13 cellular contexts compared by ENCODE assay signal in genomic region chr2:65800998-65801397, GRCh38.
DNase-seq lines count a peak whose midpoint lies in the region; ATAC-seq, FAIRE-seq and TF ChIP-seq lines count a peak whose summit lies in the region.
"Had no signal": no experiment of that assay in that cellular context is flagged by ENCODE, and none has a peak within 500 bp of the region (broad histone marks: within the 10 kb centered on the region; RNA-seq: fewer than 3 reads in every experiment).

No MANE protein-coding gene starts in this region.

- peak; percentile 56 for DNase-seq in EH (ENCODE audit: low read depth)
- DNase-seq in LNCaP clone FGC (ENCODE audit: low read depth): no peak
- DNase-seq in bronchial epithelial cell (ENCODE audit: low read depth): peak; percentile 54
- DNase-seq in osteoblast (ENCODE audit: insufficient read length, low spot score, missing footprints): no peak
- no peak for DNase-seq in NOMO-1 treated with dmso at 0.1 percent for 144 hours (lab: John Stamatoyannopoulos, UW; ENCODE audit: unreplicated experiment)
- no peak for DNase-seq in activated CD4-positive, alpha-beta T cell treated with anti-CD3 and anti-CD28 coated beads, Interleukin-2, amount 50 U/mL, for 1 hour
- DNase-seq: activated CD4-positive, alpha-beta T cell treated with anti-CD3 and anti-CD28 coated beads, Interleukin-2, amount 50 U/mL, for 48 hours; aorta; hippocampal formation had no signal

- no peak for ATAC-seq in HG03460 (IDR thresholded peaks at IDR 0.05; ENCODE audit: unreplicated experiment)
- ATAC-seq in GM19463 (IDR thresholded peaks at IDR 0.05; ENCODE audit: unreplicated experiment): no peak

- no peak overlapping the region for H3K4me2 ChIP-seq in osteoblast (ENCODE audit: insufficient read depth, low read length)

- H3K27ac ChIP-seq in osteoblast (ENCODE audit: low read depth, low read length): no peak overlapping the region

- H4K20me1 ChIP-seq in osteoblast (ENCODE audit: insufficient read depth, low read length): no peaks in the 10 kb centered on the region

- no peaks in the 10 kb centered on the region for H3K79me2 ChIP-seq in osteoblast (ENCODE audit: insufficient read depth, low read length)

- H3K4me3 ChIP-seq in LNCaP clone FGC (ENCODE audit: low read depth, low read length): no peak overlapping the region
- H3K4me3 ChIP-seq in bronchial epithelial cell (ENCODE audit: low read depth, low read length): no peak overlapping the region
- H3K4me3 ChIP-seq in osteoblast (ENCODE audit: insufficient read depth, low read length): no peak overlapping the region
- H3K4me3 ChIP-seq: HAP-1 had no signal

- TF ChIP-seq CTCF in LNCaP clone FGC (IDR thresholded peaks at IDR 0.05; ENCODE audit: control insufficient read depth, extremely low read depth, insufficient read depth) (peak; percentile 46), bronchial epithelial cell (IDR thresholded peaks at IDR 0.05; ENCODE audit: insufficient read depth, low read length, severe bottlenecking) (peak; percentile 65), osteoblast (IDR thresholded peaks at IDR 0.05; ENCODE audit: extremely low read depth, low read depth, low read length) (peak; percentile 46)

- FAIRE-seq in bronchial epithelial cell (lab: Jason Lieb, UNC): no peak
- FAIRE-seq: GM12892 had no signal

- no peak overlapping the region for H2AFZ ChIP-seq in osteoblast (ENCODE audit: low read length)

- no peaks in the 10 kb centered on the region for H3K36me3 ChIP-seq in bronchial epithelial cell (ENCODE audit: control insufficient read depth, insufficient read depth, low read length)
- H3K36me3 ChIP-seq in osteoblast (ENCODE audit: insufficient read depth, low read length): no peaks in the 10 kb centered on the region
- H3K36me3 ChIP-seq: HAP-1 had no signal

- H3K27me3 ChIP-seq in bronchial epithelial cell (ENCODE audit: control insufficient read depth, insufficient read depth, low read length): no peaks in the 10 kb centered on the region
- no peaks in the 10 kb centered on the region for H3K27me3 ChIP-seq in osteoblast (ENCODE audit: insufficient read depth, low read length)

- no peaks in the 10 kb centered on the region for H3K4me1 ChIP-seq in osteoblast (ENCODE audit: insufficient read depth, low read length)
- H3K4me1 ChIP-seq: HAP-1 had no signal

- no peaks in the 10 kb centered on the region for H3K9me3 ChIP-seq in osteoblast (ENCODE audit: low read depth, low read length)
- H3K9me3 ChIP-seq: HAP-1 had no signal

Comparison
In these comparisons a context has a peak if more than half of its experiments do, and no peak if none do; other contexts are left out.
1. DNase-seq: peak in EH (single experiment) and bronchial epithelial cell (single experiment); none in LNCaP clone FGC (single experiment), osteoblast (single experiment), NOMO-1 treated with dmso at 0.1 percent for 144 hours (single experiment) and activated CD4-positive, alpha-beta T cell treated with anti-CD3 and anti-CD28 coated beads, Interleukin-2, amount 50 U/mL, for 1 hour (single experiment).
2. Peak in every context shown above with its lines, with median percentiles within 50 percentile points of each other: CTCF ChIP-seq.